ENCODE assay signal across 16 cellular contexts in the genomic region with DNA sequence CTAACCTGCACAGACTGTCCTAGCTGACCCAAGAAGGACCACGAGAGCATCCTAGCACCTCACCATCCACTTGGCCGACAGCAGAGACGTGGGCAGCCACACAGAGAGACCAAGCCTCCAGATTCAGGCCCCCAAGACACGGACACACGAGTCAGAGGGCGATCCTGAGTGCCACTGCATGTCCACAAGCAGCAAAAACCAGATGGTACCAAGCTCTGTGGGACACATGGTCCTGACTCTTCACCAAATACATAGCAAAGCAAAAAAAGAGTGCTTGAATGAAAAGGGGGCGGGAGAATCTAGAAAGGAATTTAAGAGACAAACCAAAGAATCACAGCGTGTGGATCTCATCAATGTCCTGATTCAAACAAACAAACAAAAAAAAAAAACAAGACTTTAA. TPM values are rescaled to one million over a fixed set of nuclear protein-coding genes. Genes with fewer than 3 reads are reported as not detected.
DNase-seq lines count a peak whose midpoint lies in the region; ATAC-seq and TF ChIP-seq lines count a peak whose summit lies in the region.
"Had no signal": no experiment of that assay in that cellular context is flagged by ENCODE, and none has a peak within 500 bp of the region (broad histone marks: within the 10 kb centered on the region; RNA-seq: fewer than 3 reads in every experiment).

No MANE protein-coding gene starts in this region.

- TF ChIP-seq CTCF in VCaP (conservative IDR thresholded peaks at IDR 0.05) = no peak
- no peak for TF ChIP-seq CTCF in spleen (IDR thresholded peaks at IDR 0.05 in 8 of 11, conservative IDR thresholded peaks at IDR 0.05 in 3 of 11)

- peaks cover 0 to 24% (median 9%) of the 10 kb centered on the region in 6 donors for H3K36me3 ChIP-seq in spleen
- H3K36me3 ChIP-seq: ovary had no signal

- peak overlapping the region; percentile 81; the same call in 1 of the 2 replicates for H3K27ac ChIP-seq in VCaP
- peak overlapping the region; percentile 29 to 85 (median 72) for H3K27ac ChIP-seq in spleen
- H3K27ac ChIP-seq: ovary, WERI-Rb-1 had no signal

- H3K36me3 Mint-ChIP-seq in immature natural killer cell = peaks cover 0 to 7% (median 2%) of the 10 kb centered on the region in 3 donors
- H3K36me3 Mint-ChIP-seq: activated naive CD4-positive, alpha-beta T cell treated with anti-CD3 and anti-CD28 coated beads, Interleukin-2, amount 50 U/mL, for 72 hours had no signal

- H3K4me3 Mint-ChIP-seq in immature natural killer cell = peak overlapping the region in 1 of 5 donors; percentile 42
- H3K4me3 Mint-ChIP-seq: CD8-positive, alpha-beta memory T cell; memory B cell had no signal

- no peaks in the 10 kb centered on the region for H3K9me3 ChIP-seq in spleen
- H3K9me3 ChIP-seq: ovary had no signal

- peak overlapping the region in 4 of 6 donors; percentile 2 to 69 (median 58) for H3K27ac Mint-ChIP-seq in immature natural killer cell
- H3K27ac Mint-ChIP-seq: activated naive CD4-positive, alpha-beta T cell treated with anti-CD3 and anti-CD28 coated beads, Interleukin-2, amount 50 U/mL, for 72 hours; memory B cell had no signal

- H3K4me1 Mint-ChIP-seq in immature natural killer cell = peaks cover 47 to 58% of the 10 kb centered on the region in 2 donors

- in situ Hi-C loops in G401 (cut with HindIII; ENCODE audit: low sequenced_read_pairs) = no loop called here

- intact Hi-C loops in spleen (cut with DNase I; ENCODE audit: low total_unique reads) = no loop called here

- POLR2A ChIA-PET in HEK293T (lab: Yijun Ruan, JAX) = no interaction called here

- no peak for TF ChIP-seq POLR2A in spleen (IDR thresholded peaks at IDR 0.05)

- H3K9me3 Mint-ChIP-seq in immature natural killer cell = no peaks in the 10 kb centered on the region
- H3K9me3 Mint-ChIP-seq: activated naive CD4-positive, alpha-beta T cell treated with anti-CD3 and anti-CD28 coated beads, Interleukin-2, amount 50 U/mL, for 72 hours; CD8-positive, alpha-beta memory T cell; memory B cell had no signal

- ATAC-seq in HG03039 (IDR thresholded peaks at IDR 0.05; ENCODE audit: unreplicated experiment) = no peak
- ATAC-seq: activated naive CD4-positive, alpha-beta T cell treated with anti-CD3 and anti-CD28 coated beads, Interleukin-2, amount 50 U/mL, for 72 hours; HepG2 had no signal

- peaks cover 4 to 92% (median 44%) of the 10 kb centered on the region in 6 donors for H3K4me1 ChIP-seq in spleen

- peak; percentile 70 for DNase-seq in G401 (ENCODE audit: low spot score)
- DNase-seq in immature natural killer cell = no peak
- DNase-seq in spleen = no peak
- DNase-seq in HEK293T (ENCODE audit: extremely low spot score) = no peak
- DNase-seq in cerebellar nuclear complex (lab: John Stamatoyannopoulos, UW) = no peak
- no peak for DNase-seq in activated T-cell treated with anti-CD3 and anti-CD28 coated beads, Interleukin-2, amount 50 U/mL, for 48 hours
- DNase-seq: CD8-positive, alpha-beta memory T cell; NCI-H1048; NCI-H2227 treated with DMSO at 0.1 percent for 48 hours; WERI-Rb-1 had no signal

- CTCF ChIA-PET in HEK293T (lab: Yijun Ruan, JAX) = no interaction called here

- no peaks in the 10 kb centered on the region for H3K27me3 ChIP-seq in spleen (replicated peaks in 1 of 7)
- H3K27me3 ChIP-seq: ovary had no signal

- peaks cover 0 to 3% (median 0%) of the 10 kb centered on the region in 3 donors for H3K27me3 Mint-ChIP-seq in immature natural killer cell (ENCODE audit: low read depth in 3 of 3)
- H3K27me3 Mint-ChIP-seq: CD8-positive, alpha-beta memory T cell; memory B cell had no signal

- H3K4me3 ChIP-seq in spleen = peak overlapping the region in 1 of 8 donors; percentile 45
- H3K4me3 ChIP-seq: ovary had no signal

- 62 to 85% (median 70%) methylated on average over 6 to 8 of the region's 8 CpGs for WGBS in spleen, 5 donors

TF ChIP-seq in HEK293T, 16 proteins besides CTCF, POLR2A, EP300 and RAD21:
- TF ChIP-seq ZNF384 (IDR thresholded peaks at IDR 0.05) (no peak), BHLHE40 (IDR thresholded peaks at IDR 0.05; ENCODE audit: borderline replicate concordance) (no peak), FOXA1 (IDR thresholded peaks at IDR 0.05) (no peak), TARDBP (IDR thresholded peaks at IDR 0.05) (no peak), L3MBTL2 (conservative IDR thresholded peaks at IDR 0.05) (no peak), FOXK2 (IDR thresholded peaks at IDR 0.05) (no peak), SP1 (IDR thresholded peaks at IDR 0.05) (no peak), HDGF (IDR thresholded peaks at IDR 0.05; ENCODE audit: borderline replicate concordance) (no peak), SUZ12 (IDR thresholded peaks at IDR 0.05) (no peak), LEF1 (IDR thresholded peaks at IDR 0.05; ENCODE audit: borderline replicate concordance) (no peak), ELF4 (IDR thresholded peaks at IDR 0.05) (no peak), ARNT (IDR thresholded peaks at IDR 0.05) (no peak), FOXM1 (IDR thresholded peaks at IDR 0.05; ENCODE audit: borderline replicate concordance) (no peak), NFRKB (IDR thresholded peaks at IDR 0.05) (no peak), CTBP1 (IDR thresholded peaks at IDR 0.05; ENCODE audit: borderline replicate concordance) (no peak)
- TF ChIP-seq, protein P1, sequence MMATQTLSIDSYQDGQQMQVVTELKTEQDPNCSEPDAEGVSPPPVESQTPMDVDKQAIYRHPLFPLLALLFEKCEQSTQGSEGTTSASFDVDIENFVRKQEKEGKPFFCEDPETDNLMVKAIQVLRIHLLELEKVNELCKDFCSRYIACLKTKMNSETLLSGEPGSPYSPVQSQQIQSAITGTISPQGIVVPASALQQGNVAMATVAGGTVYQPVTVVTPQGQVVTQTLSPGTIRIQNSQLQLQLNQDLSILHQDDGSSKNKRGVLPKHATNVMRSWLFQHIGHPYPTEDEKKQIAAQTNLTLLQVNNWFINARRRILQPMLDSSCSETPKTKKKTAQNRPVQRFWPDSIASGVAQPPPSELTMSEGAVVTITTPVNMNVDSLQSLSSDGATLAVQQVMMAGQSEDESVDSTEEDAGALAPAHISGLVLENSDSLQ (IDR thresholded peaks at IDR 0.05) = no peak
TF ChIP-seq in HEK293T: peak in this region for 0.

RNA-seq across cellular contexts. Expression of gene MLLT1, which starts 45.2 kb away (rescaled TPM):
- 5.6 and 7.5 TPM in 2 replicates for total RNA-seq in G401 (2014; rRNA removed; shearing (Covaris generic))
- 1 to 10 TPM in 1 of 3 donors, under 1 TPM in 2; 0.11 to 1.9 (median 0.54) TPM for polyA plus RNA-seq in immature natural killer cell
- total RNA-seq in spleen = 10 to 100 TPM; 18.9 to 57.2 (median 41.3) TPM
- polyA plus RNA-seq in spleen = 10 to 100 TPM; 10.1 to 20.6 (median 15.0) TPM
